8 cellular contexts compared by ENCODE assay signal in genomic region chr18:2905802-2906521, GRCh38. TPM values are rescaled to one million over a fixed set of nuclear protein-coding genes. Genes with fewer than 3 reads are reported as not detected.
DNase-seq lines count a peak whose midpoint lies in the region; ATAC-seq and TF ChIP-seq lines count a peak whose summit lies in the region.

No MANE protein-coding gene starts in this region.

- peaks cover 33% of the 10 kb centered on the region for H3K4me1 Mint-ChIP-seq in activated naive CD4-positive, alpha-beta T cell treated with anti-CD3 and anti-CD28 coated beads, Interleukin-2, amount 10 ng/mL, durations not matched to agents 7 days and 5 days

- DNase-seq in NCI-H2196 (lab: John Stamatoyannopoulos, UW; ENCODE audit: unreplicated experiment), result peak; percentile 37
- DNase-seq in NCI-H2196 treated with DMSO at 0.1 percent for 48 hours (lab: John Stamatoyannopoulos, UW; ENCODE audit: unreplicated experiment), result no peak
- DNase-seq in NT2/D1 (ENCODE audit: low read depth, low spot score), result no peak
- DNase-seq in activated naive CD4-positive, alpha-beta T cell treated with anti-CD3 and anti-CD28 coated beads, Interleukin-2, amount 10 ng/mL, durations not matched to agents 7 days and 5 days, result peak; percentile 70
- peak; percentile 84 to 91 (median 89) for DNase-seq in right cardiac atrium
- DNase-seq in gastrocnemius medialis, result peak; percentile 34 to 44

- H3K27me3 Mint-ChIP-seq in activated naive CD4-positive, alpha-beta T cell treated with anti-CD3 and anti-CD28 coated beads, Interleukin-2, amount 10 ng/mL, durations not matched to agents 7 days and 5 days, result no peaks in the 10 kb centered on the region

- H3K27ac ChIP-seq in right cardiac atrium (ENCODE audit: low read length) (no peak overlapping the region), gastrocnemius medialis (peak overlapping the region in 2 of 4 donors; percentile 37 to 45)

- peak in 1 of 2 donors; percentile 31 for TF ChIP-seq POLR2A in gastrocnemius medialis (IDR thresholded peaks at IDR 0.05)

- in situ Hi-C loops in gastrocnemius medialis (cut with MboI; ENCODE audit: low sequenced_read_pairs in 4 of 4), result no loop called here

- CTCF ChIA-PET in activated naive CD4-positive, alpha-beta T cell treated with anti-CD3 and anti-CD28 coated beads, Interleukin-2, amount 10 ng/mL, durations not matched to agents 7 days and 5 days (lab: Charles Lee), result interaction anchor here (1.2 kb wide), 1 partner anchor 139 kb away, joined by 3 read pairs; no protein-coding TSS in a partner anchor

- intact Hi-C loops in right cardiac atrium (cut with DNase I) (loop anchor here in 1 of 4 donors (10.0 kb wide), 1 partner anchor 101 kb away; no protein-coding TSS in a partner anchor), gastrocnemius medialis (cut with DNase I; ENCODE audit: low total_unique reads) (no loop called here)

- peak overlapping the region; percentile 80 for H3K4me3 Mint-ChIP-seq in activated naive CD4-positive, alpha-beta T cell treated with anti-CD3 and anti-CD28 coated beads, Interleukin-2, amount 10 ng/mL, durations not matched to agents 7 days and 5 days

- H3K27ac Mint-ChIP-seq in activated naive CD4-positive, alpha-beta T cell treated with anti-CD3 and anti-CD28 coated beads, Interleukin-2, amount 10 ng/mL, durations not matched to agents 7 days and 5 days, result peak overlapping the region; percentile 83

- ATAC-seq in HG02798 (IDR thresholded peaks at IDR 0.05; ENCODE audit: poor library complexity, unreplicated experiment), result peak; percentile 28
- peak; percentile 64 to 85 for ATAC-seq in right cardiac atrium
- ATAC-seq in gastrocnemius medialis, result peak; percentile 28 to 57
- ATAC-seq in GM18520 (IDR thresholded peaks at IDR 0.05; ENCODE audit: unreplicated experiment), result no peak

- H3K4me1 ChIP-seq in NT2/D1 (ENCODE audit: insufficient read depth, insufficient read length), result no peaks in the 10 kb centered on the region
- no peaks in the 10 kb centered on the region for H3K4me1 ChIP-seq in right cardiac atrium (ENCODE audit: control insufficient read depth, insufficient read depth, low read length)
- no peaks in the 10 kb centered on the region for H3K4me1 ChIP-seq in gastrocnemius medialis

- H3K9me3 ChIP-seq in NT2/D1 (ENCODE audit: insufficient read depth, low read length) (peaks cover 4% of the 10 kb centered on the region; the same call in 1 of the 2 replicates), right cardiac atrium (ENCODE audit: control insufficient read depth, low read length) (no peaks in the 10 kb centered on the region), gastrocnemius medialis (no peaks in the 10 kb centered on the region)

- H3K27me3 ChIP-seq in NT2/D1 (ENCODE audit: insufficient read depth, insufficient read length) (no peaks in the 10 kb centered on the region), right cardiac atrium (ENCODE audit: control insufficient read depth, insufficient read depth) (no peaks in the 10 kb centered on the region), gastrocnemius medialis (peaks cover 19 to 31% (median 28%) of the 10 kb centered on the region in 3 donors)

- H3K9me3 Mint-ChIP-seq in activated naive CD4-positive, alpha-beta T cell treated with anti-CD3 and anti-CD28 coated beads, Interleukin-2, amount 10 ng/mL, durations not matched to agents 7 days and 5 days, result no peaks in the 10 kb centered on the region

- no peak for TF ChIP-seq CTCF in gastrocnemius medialis (IDR thresholded peaks at IDR 0.05 in 4 of 5, conservative IDR thresholded peaks at IDR 0.05 in 1 of 5)

- peak overlapping the region; percentile 86 for H3K9ac ChIP-seq in NT2/D1 (ENCODE audit: insufficient read length, low read depth)

- WGBS in right cardiac atrium, result 14% methylated on average over 68 of the region's 68 CpGs

- H3K36me3 ChIP-seq in NT2/D1 (ENCODE audit: insufficient read depth, insufficient read length, low read length) (peaks cover 50% of the 10 kb centered on the region), gastrocnemius medialis (no peaks in the 10 kb centered on the region)

- H3K36me3 Mint-ChIP-seq in activated naive CD4-positive, alpha-beta T cell treated with anti-CD3 and anti-CD28 coated beads, Interleukin-2, amount 10 ng/mL, durations not matched to agents 7 days and 5 days, result peaks cover 26% of the 10 kb centered on the region

- H3K4me3 ChIP-seq in NT2/D1 (ENCODE audit: insufficient read length, low read depth), result peak overlapping the region; percentile 61
- peak overlapping the region; percentile 50 for H3K4me3 ChIP-seq in right cardiac atrium (ENCODE audit: low read length)
- H3K4me3 ChIP-seq in gastrocnemius medialis, result peak overlapping the region; percentile 42 to 59 (median 50)

RNA-seq across cellular contexts. Expression of gene EMILIN2, which starts 59.2 kb away (rescaled TPM):
- total RNA-seq in right cardiac atrium (1 to 10 TPM; 6.4 to 8.4 (median 7.3) TPM), gastrocnemius medialis (10 to 100 TPM in 1 of 4 donors, 1 to 10 TPM in 3; 1.9 to 10.5 (median 5.6) TPM)
- polyA plus RNA-seq in right cardiac atrium, result 3.8 TPM

Comparison
In these comparisons a context has a peak if more than half of its experiments do, and no peak if none do; other contexts are left out.
1. DNase-seq: peak in NCI-H2196 (single experiment), activated naive CD4-positive, alpha-beta T cell treated with anti-CD3 and anti-CD28 coated beads, Interleukin-2, amount 10 ng/mL, durations not matched to agents 7 days and 5 days (single experiment), right cardiac atrium (3 of 3) and gastrocnemius medialis (2 of 2); none in NCI-H2196 treated with DMSO at 0.1 percent for 48 hours (single experiment) and NT2/D1 (single experiment).
2. Peak in every context shown above with its lines, with median percentiles within 50 percentile points of each other: H3K4me3 ChIP-seq.